1 cellular context compared by ENCODE assay signal in genomic region chr1:11335417-11336070, GRCh38.
TF ChIP-seq lines count a peak whose summit lies in the region.

No MANE protein-coding gene starts in this region.

TF ChIP-seq in SK-N-SH, 30 proteins besides CTCF, POLR2A, EP300 and RAD21 (continued from another document):
- TF ChIP-seq, protein P1, sequence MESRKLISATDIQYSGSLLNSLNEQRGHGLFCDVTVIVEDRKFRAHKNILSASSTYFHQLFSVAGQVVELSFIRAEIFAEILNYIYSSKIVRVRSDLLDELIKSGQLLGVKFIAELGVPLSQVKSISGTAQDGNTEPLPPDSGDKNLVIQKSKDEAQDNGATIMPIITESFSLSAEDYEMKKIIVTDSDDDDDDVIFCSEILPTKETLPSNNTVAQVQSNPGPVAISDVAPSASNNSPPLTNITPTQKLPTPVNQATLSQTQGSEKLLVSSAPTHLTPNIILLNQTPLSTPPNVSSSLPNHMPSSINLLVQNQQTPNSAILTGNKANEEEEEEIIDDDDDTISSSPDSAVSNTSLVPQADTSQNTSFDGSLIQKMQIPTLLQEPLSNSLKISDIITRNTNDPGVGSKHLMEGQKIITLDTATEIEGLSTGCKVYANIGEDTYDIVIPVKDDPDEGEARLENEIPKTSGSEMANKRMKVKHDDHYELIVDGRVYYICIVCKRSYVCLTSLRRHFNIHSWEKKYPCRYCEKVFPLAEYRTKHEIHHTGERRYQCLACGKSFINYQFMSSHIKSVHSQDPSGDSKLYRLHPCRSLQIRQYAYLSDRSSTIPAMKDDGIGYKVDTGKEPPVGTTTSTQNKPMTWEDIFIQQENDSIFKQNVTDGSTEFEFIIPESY (IDR thresholded peaks at IDR 0.05; ENCODE audit: borderline replicate concordance, low read depth), result no peak
- TF ChIP-seq USF1 (IDR thresholded peaks at IDR 0.05; ENCODE audit: borderline replicate concordance, low read depth) (no peak), SMC3 (IDR thresholded peaks at IDR 0.05; ENCODE audit: low read depth, low read length) (no peak), RCOR1 (IDR thresholded peaks at IDR 0.05; ENCODE audit: low read length) (no peak), NFIC (IDR thresholded peaks at IDR 0.05; ENCODE audit: borderline replicate concordance) (no peak), EZH2phosphoT487 (IDR thresholded peaks at IDR 0.05; ENCODE audit: borderline replicate concordance, low read depth) (no peak), SIN3A (IDR thresholded peaks at IDR 0.05; ENCODE audit: borderline replicate concordance, low read depth, low read length) (no peak)
